Comparison of ENCODE assay signal across 13 cellular contexts in the genomic region with DNA sequence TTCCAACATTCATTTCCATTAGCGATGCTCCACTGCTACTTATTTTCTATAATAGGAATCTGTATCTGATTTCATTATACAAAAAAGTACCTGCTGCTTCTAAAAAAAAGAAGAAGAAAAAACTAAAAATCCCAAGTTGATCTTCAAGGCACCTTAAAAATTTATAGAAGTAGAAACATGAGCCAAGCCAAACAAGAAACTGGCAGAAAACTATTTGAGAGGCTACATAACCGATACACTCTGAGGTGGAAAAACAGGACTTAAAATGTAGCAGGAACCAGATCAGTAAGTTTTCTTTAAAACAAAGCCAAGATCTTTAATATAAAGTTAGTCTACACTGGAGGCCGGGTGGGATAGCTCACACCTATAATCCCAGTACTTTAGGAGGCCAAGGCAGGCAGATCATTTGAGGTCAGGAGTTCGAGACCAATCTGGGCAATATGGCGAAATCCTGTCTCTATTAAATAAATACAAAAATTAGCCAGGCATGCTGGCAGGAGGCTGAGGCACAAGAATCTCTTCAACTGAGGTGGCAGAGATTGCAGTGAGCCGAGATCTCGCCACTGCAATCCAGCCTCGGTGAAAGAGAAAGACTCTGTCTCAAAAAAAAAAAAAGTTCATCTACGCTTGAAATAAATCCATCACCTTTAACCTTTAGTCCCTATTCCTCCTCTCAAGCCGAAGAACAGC.
A peak's percentile ranks its signal among the peaks of the same experiment; 100 is the strongest.
DNase-seq lines count a peak whose midpoint lies in the region; ATAC-seq and TF ChIP-seq lines count a peak whose summit lies in the region.
"Had no signal": no experiment of that assay in that cellular context is flagged by ENCODE, and none has a peak within 500 bp of the region (broad histone marks: within the 10 kb centered on the region; RNA-seq: fewer than 3 reads in every experiment).

No MANE protein-coding gene starts in this region.

- intact Hi-C loops in dorsolateral prefrontal cortex (cut with DNase I): loop anchor here in 1 of 2 donors (10.0 kb wide), 1 partner anchor 596 kb away; no protein-coding TSS in a partner anchor

- TF ChIP-seq CTCF in 22Rv1 (IDR thresholded peaks at IDR 0.05): no peak
- no peak for TF ChIP-seq CTCF in fibroblast of the aortic adventitia (IDR thresholded peaks at IDR 0.05; ENCODE audit: insufficient read depth, low read length)
- no peak for TF ChIP-seq CTCF in osteocyte (IDR thresholded peaks at IDR 0.05)
- TF ChIP-seq CTCF in dorsolateral prefrontal cortex (IDR thresholded peaks at IDR 0.05 in 54 of 56, conservative IDR thresholded peaks at IDR 0.05 in 2 of 56; ENCODE audit: low read depth in 1 of 56, partially characterized antibody in 56 of 56): no peak

- DNase-seq in fibroblast of the aortic adventitia (ENCODE audit: low read depth) (peak; percentile 46), osteocyte (ENCODE audit: extremely low spot score, unreplicated experiment) (no peak), occipital lobe (lab: John Stamatoyannopoulos, UW) (no peak), dorsolateral prefrontal cortex (no peak), H4 (ENCODE audit: low spot score) (no peak)
- DNase-seq: activated naive CD4-positive, alpha-beta T cell treated with anti-CD3 and anti-CD28 coated beads, Interleukin-2, amount 10 ng/mL, durations not matched to agents 7 days and 5 days; NCI-H1048; testis had no signal

- no peak overlapping the region for H3K9ac ChIP-seq in HUES64 (ENCODE audit: low read depth, low read length)

- no peak for ATAC-seq in GM19452 (IDR thresholded peaks at IDR 0.05; ENCODE audit: unreplicated experiment)

- H3K36me3 ChIP-seq in HUES64 (ENCODE audit: insufficient read depth, low read length): peaks cover 58% of the 10 kb centered on the region

- no peaks in the 10 kb centered on the region for H3K27me3 ChIP-seq in HUES64 (ENCODE audit: insufficient read depth, low read length)
- no peaks in the 10 kb centered on the region for H3K27me3 ChIP-seq in dorsolateral prefrontal cortex
- H3K27me3 ChIP-seq: testis had no signal

- H3K4me1 ChIP-seq in HUES64 (ENCODE audit: insufficient read depth, low read length): peaks cover 7% of the 10 kb centered on the region; the same call in 1 of the 2 replicates
- H3K4me1 ChIP-seq: testis had no signal

- H3K9me3 Mint-ChIP-seq in osteocyte (ENCODE audit: unreplicated experiment): no peaks in the 10 kb centered on the region
- H3K9me3 Mint-ChIP-seq: activated naive CD4-positive, alpha-beta T cell treated with anti-CD3 and anti-CD28 coated beads, Interleukin-2, amount 10 ng/mL, durations not matched to agents 7 days and 5 days; effector memory CD8-positive, alpha-beta T cell; T-cell had no signal

- peak overlapping the region; percentile 68 for H3K27ac Mint-ChIP-seq in osteocyte (ENCODE audit: unreplicated experiment)
- H3K27ac Mint-ChIP-seq: activated naive CD4-positive, alpha-beta T cell treated with anti-CD3 and anti-CD28 coated beads, Interleukin-2, amount 10 ng/mL, durations not matched to agents 7 days and 5 days had no signal

- peaks cover 25% of the 10 kb centered on the region for H3K4me1 Mint-ChIP-seq in osteocyte (ENCODE audit: unreplicated experiment)
- H3K4me1 Mint-ChIP-seq: activated naive CD4-positive, alpha-beta T cell treated with anti-CD3 and anti-CD28 coated beads, Interleukin-2, amount 10 ng/mL, durations not matched to agents 7 days and 5 days had no signal

- no peaks in the 10 kb centered on the region for H3K9me3 ChIP-seq in HUES64 (ENCODE audit: insufficient read depth, low read depth, low read length)
- H3K9me3 ChIP-seq: testis had no signal

- no peak overlapping the region for H3K4me3 ChIP-seq in HUES64 (ENCODE audit: low read length)
- H3K4me3 ChIP-seq in fibroblast of the aortic adventitia (ENCODE audit: low read depth, low read length): no peak overlapping the region
- H3K4me3 ChIP-seq in dorsolateral prefrontal cortex: no peak overlapping the region
- H3K4me3 ChIP-seq: testis had no signal

- H3K4me3 Mint-ChIP-seq in osteocyte (ENCODE audit: unreplicated experiment): no peak overlapping the region
- H3K4me3 Mint-ChIP-seq: activated naive CD4-positive, alpha-beta T cell treated with anti-CD3 and anti-CD28 coated beads, Interleukin-2, amount 10 ng/mL, durations not matched to agents 7 days and 5 days; effector memory CD8-positive, alpha-beta T cell; T-cell had no signal

- peak overlapping the region; percentile 47 for H3K27ac ChIP-seq in 22Rv1
- H3K27ac ChIP-seq in HUES64 (ENCODE audit: low read depth, low read length): peak overlapping the region; percentile 49
- H3K27ac ChIP-seq in dorsolateral prefrontal cortex: peak overlapping the region in 1 of 59 donors; percentile 10

- peaks cover 40% of the 10 kb centered on the region for H3K36me3 Mint-ChIP-seq in osteocyte (ENCODE audit: unreplicated experiment)

- 91% methylated on average over 7 of the region's 10 CpGs for WGBS in HUES64

- no peaks in the 10 kb centered on the region for H3K27me3 Mint-ChIP-seq in osteocyte (ENCODE audit: unreplicated experiment)
- H3K27me3 Mint-ChIP-seq: activated naive CD4-positive, alpha-beta T cell treated with anti-CD3 and anti-CD28 coated beads, Interleukin-2, amount 10 ng/mL, durations not matched to agents 7 days and 5 days; effector memory CD8-positive, alpha-beta T cell; T-cell had no signal
